Comparison of ENCODE assay signal across 8 cellular contexts in genomic region chr11:2446590-2447252, GRCh38. TPM values are rescaled to one million over a fixed set of nuclear protein-coding genes. Genes with fewer than 3 reads are reported as not detected.
DNase-seq lines count a peak whose midpoint lies in the region; ATAC-seq and TF ChIP-seq lines count a peak whose summit lies in the region.

No MANE protein-coding gene starts in this region.

- H3K4me3 ChIP-seq in HEK293 (ENCODE audit: low read depth, low read length) (no peak overlapping the region), Peyer's patch (peak overlapping the region in 3 of 4 donors; percentile 20 to 83 (median 82)), BE2C (ENCODE audit: low read depth, low read length) (no peak overlapping the region)

- H3K36me3 ChIP-seq in HEK293 (ENCODE audit: control insufficient read depth in 2 of 2, insufficient read depth in 1 of 2, low read length in 2 of 2) (no peaks in the 10 kb centered on the region), Peyer's patch (no peaks in the 10 kb centered on the region), BE2C (no peaks in the 10 kb centered on the region)

- H3K4me1 Mint-ChIP-seq in dendritic cell treated with granulocyte-macrophage colony-stimulating factor and Interleukin-4, amounts not matched to agents 40 ng/mL and 50 ng/mL, for 4 days (ENCODE audit: low read depth): peaks cover 56% of the 10 kb centered on the region

- CTCF ChIA-PET in HEK293 (lab: Yijun Ruan, JAX): interaction anchor here (0.6 kb wide), 1 partner anchor 565 kb away, joined by 3 read pairs; no protein-coding TSS in a partner anchor

- H3K27me3 ChIP-seq in Peyer's patch (no peaks in the 10 kb centered on the region), BE2C (peaks cover 19% of the 10 kb centered on the region)

- POLR2A ChIA-PET in HEK293 (lab: Yijun Ruan, JAX): no interaction called here

- no peaks in the 10 kb centered on the region for H3K9me3 Mint-ChIP-seq in dendritic cell treated with granulocyte-macrophage colony-stimulating factor and Interleukin-4, amounts not matched to agents 40 ng/mL and 50 ng/mL, for 4 days

- H3K9me3 ChIP-seq in HEK293 (ENCODE audit: control insufficient read depth, insufficient read depth, low read depth, low read length): no peaks in the 10 kb centered on the region
- no peaks in the 10 kb centered on the region for H3K9me3 ChIP-seq in Peyer's patch
- H3K9me3 ChIP-seq in BE2C: no peaks in the 10 kb centered on the region

- H3K4me3 Mint-ChIP-seq in dendritic cell treated with granulocyte-macrophage colony-stimulating factor and Interleukin-4, amounts not matched to agents 40 ng/mL and 50 ng/mL, for 4 days: peak overlapping the region; percentile 93

- H3K27ac ChIP-seq in HEK293 (ENCODE audit: extremely low read depth, low read depth, low read length): no peak overlapping the region
- peak overlapping the region in 3 of 4 donors; percentile 48 to 91 (median 69) for H3K27ac ChIP-seq in Peyer's patch

- H3K27me3 Mint-ChIP-seq in dendritic cell treated with granulocyte-macrophage colony-stimulating factor and Interleukin-4, amounts not matched to agents 40 ng/mL and 50 ng/mL, for 4 days: peaks cover 14% of the 10 kb centered on the region

- H3K36me3 Mint-ChIP-seq in dendritic cell treated with granulocyte-macrophage colony-stimulating factor and Interleukin-4, amounts not matched to agents 40 ng/mL and 50 ng/mL, for 4 days (ENCODE audit: low read depth): peaks cover 50% of the 10 kb centered on the region

- TF ChIP-seq CTCF in HEK293 (tag by site-specific recombination; IDR thresholded peaks at IDR 0.05) (no peak), Peyer's patch (IDR thresholded peaks at IDR 0.05) (no peak), BE2C (IDR thresholded peaks at IDR 0.05; ENCODE audit: low read depth, low read length) (no peak)

- ATAC-seq in GM19455 (IDR thresholded peaks at IDR 0.05; ENCODE audit: unreplicated experiment): no peak
- no peak for ATAC-seq in HG03095 (IDR thresholded peaks at IDR 0.05; ENCODE audit: unreplicated experiment)

- intact Hi-C loops in dendritic cell treated with granulocyte-macrophage colony-stimulating factor and Interleukin-4, amounts not matched to agents 40 ng/mL and 50 ng/mL, for 4 days (cut with micrococcal nuclease): loop anchor here (5.0 kb wide), 3 partner anchors 41 to 446 kb away; no protein-coding TSS in a partner anchor
- intact Hi-C loops in posterior vena cava (cut with DNase I): no loop called here

- DNase-seq in Peyer's patch (peak; percentile 56 to 75 (median 71)), posterior vena cava (ENCODE audit: low spot score) (peak; percentile 82), midbrain (lab: John Stamatoyannopoulos, UW) (no peak), BE2C (no peak)

- TF ChIP-seq POLR2A in Peyer's patch (IDR thresholded peaks at IDR 0.05): no peak

- H3K27ac Mint-ChIP-seq in dendritic cell treated with granulocyte-macrophage colony-stimulating factor and Interleukin-4, amounts not matched to agents 40 ng/mL and 50 ng/mL, for 4 days: peak overlapping the region; percentile 86

- H3K4me1 ChIP-seq in HEK293 (ENCODE audit: control insufficient read depth, insufficient read depth, low read length): no peaks in the 10 kb centered on the region
- peaks cover 4 to 34% (median 24%) of the 10 kb centered on the region in 4 donors for H3K4me1 ChIP-seq in Peyer's patch
- no peaks in the 10 kb centered on the region for H3K4me1 ChIP-seq in BE2C

TF ChIP-seq in HEK293, 187 proteins besides CTCF, POLR2A, EP300 and RAD21:
- TF ChIP-seq ZNF513 (tag by site-specific recombination; IDR thresholded peaks at IDR 0.05) (0 out of 2 replicates have a peak, but pooled peaks have one; percentile 14), ZNF148 (tag by site-specific recombination; IDR thresholded peaks at IDR 0.05; ENCODE audit: borderline replicate concordance) (no peak)

RNA-seq across cellular contexts. Expression of gene KCNQ1, which starts 1.9 kb away (rescaled TPM):
- 10 to 100 TPM; 50.6 to 66.4 (median 54.2) TPM for total RNA-seq in Peyer's patch
- total RNA-seq in posterior vena cava: 1 to 10 TPM; 4.7 to 7.2 TPM
- polyA plus RNA-seq in BE2C (2012; ENCODE audit: insufficient read depth, insufficient read length, low read depth): not detected

RNA-seq across cellular contexts. Expression of gene TRPM5, which starts 2.4 kb away (rescaled TPM):
- total RNA-seq in Peyer's patch (10 to 100 TPM in 3 of 4 donors, 1 to 10 TPM in 1; 8.1 to 24.2 (median 16.3) TPM), posterior vena cava (not detected)
- 0.15 TPM for polyA plus RNA-seq in BE2C (2012; ENCODE audit: insufficient read depth, insufficient read length, low read depth)

RNA-seq across cellular contexts. Expression of gene TSSC4, which starts 46.2 kb away (rescaled TPM):
- total RNA-seq in Peyer's patch: 10 to 100 TPM; 16.5 to 40.2 (median 34.1) TPM
- 10 to 100 TPM; 47.4 to 49.6 TPM for total RNA-seq in posterior vena cava
- 371 TPM for polyA plus RNA-seq in BE2C (2012; ENCODE audit: insufficient read depth, insufficient read length, low read depth)

Comparison
In these comparisons a context has a peak if more than half of its experiments do, and no peak if none do; other contexts are left out.
1. H3K4me3 ChIP-seq: peak in Peyer's patch (3 of 4); none in HEK293 (single experiment) and BE2C (single experiment).
2. DNase-seq: peak in Peyer's patch (3 of 3) and posterior vena cava (single experiment); none in midbrain (single experiment) and BE2C (single experiment).
3. RNA of gene KCNQ1, which starts 1.9 kb away (total RNA-seq): 50.6 to 66.4 TPM in Peyer's patch; 4.7 to 7.2 TPM in posterior vena cava; every median in the first group is over 4 times any median in the second.
4. RNA of gene TRPM5, which starts 2.4 kb away (total RNA-seq): 8.1 to 24.2 TPM in Peyer's patch; not detected in posterior vena cava; every median in the first group is over 4 times any median in the second.